1 cellular context compared by ENCODE assay signal in genomic region chr1:2546515-2547209, GRCh38.
TF ChIP-seq lines count a peak whose summit lies in the region.

No MANE protein-coding gene starts in this region.

TF ChIP-seq in GM12878, 131 proteins besides CTCF, POLR2A, EP300 and RAD21 (continued from another document and continues in another):
- TF ChIP-seq CHD2 (IDR thresholded peaks at IDR 0.05; ENCODE audit: borderline replicate concordance, low read depth, low read length) (no peak), IRF3 (IDR thresholded peaks at IDR 0.05) (no peak), BRCA1 (IDR thresholded peaks at IDR 0.05; ENCODE audit: low read depth, low read length) (no peak), RELB (IDR thresholded peaks at IDR 0.05; ENCODE audit: low read depth) (0 out of 2 replicates have a peak, but pooled peaks have one; percentile 34), RUNX3 (IDR thresholded peaks at IDR 0.05; ENCODE audit: low read length) (no peak; the same call in none of the 2 replicates), STAT1 (conservative IDR thresholded peaks at IDR 0.05) (no peak), MXI1 (IDR thresholded peaks at IDR 0.05; ENCODE audit: low read depth, low read length) (no peak; the same call in 1 of the 2 replicates), ZNF207 (IDR thresholded peaks at IDR 0.05; ENCODE audit: borderline replicate concordance) (no peak), SREBF2 (IDR thresholded peaks at IDR 0.05; ENCODE audit: low read length) (no peak), HDAC2 (IDR thresholded peaks at IDR 0.05) (no peak), MAX (IDR thresholded peaks at IDR 0.05; ENCODE audit: low read depth, low read length) (0 out of 2 replicates have a peak, but pooled peaks have one; percentile 44), CHD1 (IDR thresholded peaks at IDR 0.05; ENCODE audit: low read depth, low read length) (no peak), WRNIP1 (IDR thresholded peaks at IDR 0.05; ENCODE audit: borderline replicate concordance, low read depth, low read length) (no peak), PBX3 (IDR thresholded peaks at IDR 0.05; ENCODE audit: insufficient replicate concordance, low read depth, low read length) (no peak), IRF5 (IDR thresholded peaks at IDR 0.05; ENCODE audit: borderline replicate concordance) (no peak), ZNF24 (IDR thresholded peaks at IDR 0.05) (no peak), HDGF (IDR thresholded peaks at IDR 0.05) (peak; percentile 94), MYB (IDR thresholded peaks at IDR 0.05; ENCODE audit: borderline replicate concordance, low read depth, low read length) (no peak), CREB1 (IDR thresholded peaks at IDR 0.05; ENCODE audit: low read depth) (no peak), PML (IDR thresholded peaks at IDR 0.05; ENCODE audit: low read length) (peak; percentile 84; the same call in 1 of the 2 replicates), MEF2A (IDR thresholded peaks at IDR 0.05; ENCODE audit: insufficient read depth, low read depth, low read length) (no peak), ZBTB33 (IDR thresholded peaks at IDR 0.05) (no peak), IRF4 (IDR thresholded peaks at IDR 0.05; ENCODE audit: low read depth, low read length) (no peak), KLF5 (IDR thresholded peaks at IDR 0.05; ENCODE audit: partially characterized antibody) (no peak), ZNF687 (IDR thresholded peaks at IDR 0.05) (no peak), FOXM1 (IDR thresholded peaks at IDR 0.05; ENCODE audit: low read depth, low read length) (no peak), TCF3 (IDR thresholded peaks at IDR 0.05; ENCODE audit: borderline replicate concordance, insufficient read depth, low read depth, low read length) (no peak), JUND (IDR thresholded peaks at IDR 0.05; ENCODE audit: low read depth, low read length) (no peak), ESRRA (IDR thresholded peaks at IDR 0.05; ENCODE audit: low read length) (no peak), BMI1 (IDR thresholded peaks at IDR 0.05; ENCODE audit: borderline replicate concordance) (no peak), ZBTB11 (CRISPR knock-in tag; IDR thresholded peaks at IDR 0.05) (no peak), NR2F1 (conservative IDR thresholded peaks at IDR 0.05) (no peak), DPF2 (IDR thresholded peaks at IDR 0.05) (peak; percentile 70), NBN (IDR thresholded peaks at IDR 0.05) (peak; percentile 41; the same call in 1 of the 2 replicates), BCL3 (IDR thresholded peaks at IDR 0.05; ENCODE audit: borderline replicate concordance, insufficient read depth, low read depth, low read length, poor library complexity, severe bottlenecking) (no peak), SKIL (IDR thresholded peaks at IDR 0.05; ENCODE audit: low read depth, poor library complexity, severe bottlenecking) (no peak), ZBTB4 (CRISPR knock-in tag; IDR thresholded peaks at IDR 0.05) (no peak)
